In genomic region chr17:72538921-72539352, GRCh38 we compare ENCODE assay signal across 1 cellular context.
TF ChIP-seq lines count a peak whose summit lies in the region.

No MANE protein-coding gene starts in this region.

TF ChIP-seq in GM23338, 12 proteins besides CTCF, POLR2A, EP300 and RAD21 (continued from another document):
- TF ChIP-seq REST (IDR thresholded peaks at IDR 0.05; ENCODE audit: unreplicated experiment), result no peak
